In genomic region chr5:119289413-119289812, GRCh38 we compare ENCODE assay signal across 1 cellular context.
TF ChIP-seq lines count a peak whose summit lies in the region.

No MANE protein-coding gene starts in this region.

TF ChIP-seq in WTC11, 78 proteins besides CTCF, POLR2A, EP300 and RAD21 (continued from another document):
- TF ChIP-seq, protein P1, sequence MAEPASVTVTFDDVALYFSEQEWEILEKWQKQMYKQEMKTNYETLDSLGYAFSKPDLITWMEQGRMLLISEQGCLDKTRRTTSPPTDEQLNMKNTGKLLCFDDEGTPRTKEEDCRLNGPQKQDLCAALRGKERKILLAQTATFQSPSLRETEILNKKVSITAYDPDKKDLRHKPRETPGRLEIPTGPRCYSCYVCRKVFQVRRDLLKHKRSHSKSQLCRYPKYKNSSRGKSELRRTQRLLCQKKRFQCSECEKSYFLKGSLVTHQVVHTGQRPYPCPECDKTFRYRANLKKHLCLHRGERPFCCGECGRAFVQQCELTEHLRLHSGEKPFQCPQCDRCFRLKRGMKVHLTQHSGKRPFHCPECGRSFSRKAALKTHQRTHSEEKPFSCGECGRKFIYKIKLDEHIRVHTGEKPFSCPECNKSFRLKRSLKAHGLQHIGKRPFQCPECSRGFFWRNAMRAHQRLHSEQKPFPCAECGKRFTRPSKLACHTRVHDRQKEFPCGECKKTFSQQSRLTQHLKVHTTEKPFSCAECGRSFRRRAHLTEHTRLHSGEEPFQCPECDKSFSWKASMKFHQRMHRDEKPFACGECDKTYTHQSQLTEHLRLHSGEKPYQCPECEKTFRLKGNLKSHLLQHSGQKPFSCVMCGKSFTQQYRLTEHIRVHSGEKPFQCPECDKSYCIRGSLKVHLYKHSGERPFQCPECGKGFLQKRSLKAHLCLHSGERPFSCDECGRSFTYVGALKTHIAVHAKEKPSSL (CRISPR knock-in tag; conservative IDR thresholded peaks at IDR 0.05), result no peak
- no peak for TF ChIP-seq ETV6 (CRISPR knock-in tag; IDR thresholded peaks at IDR 0.05)
- TF ChIP-seq MYBL2 (CRISPR knock-in tag; IDR thresholded peaks at IDR 0.05), result no peak
